Comparison of ENCODE assay signal across 8 cellular contexts in genomic region chr3:78645628-78646310, GRCh38.
DNase-seq lines count a peak whose midpoint lies in the region; ATAC-seq and TF ChIP-seq lines count a peak whose summit lies in the region.

No MANE protein-coding gene starts in this region.

- TF ChIP-seq POLR2A in adrenal gland (IDR thresholded peaks at IDR 0.05) (no peak), spleen (IDR thresholded peaks at IDR 0.05) (no peak)

- 49 to 51% (median 50%) methylated on average over 4 of the region's 4 CpGs for WGBS in adrenal gland, 4 donors
- 51 to 56% (median 54%) methylated on average over 4 of the region's 4 CpGs for WGBS in spleen, 5 donors

- DNase-seq in Ammon's horn (ENCODE audit: low spot score) = peak; percentile 84
- DNase-seq in NCI-H1694 (lab: John Stamatoyannopoulos, UW) = peak; percentile 69
- peak in 1 of 7 donors; percentile 22 for DNase-seq in adrenal gland
- peak; percentile 13 for DNase-seq in hepatic stellate cell (ENCODE audit: low spot score)
- DNase-seq in spleen = no peak
- DNase-seq in stimulated activated effector memory CD8-positive, alpha-beta T cell treated with anti-CD3 and anti-CD28 coated beads, Interleukin-12 subunit alpha, Interleukin-12 subunit beta, amount 100 ng/mL, for 72 hours (ENCODE audit: low spot score in 2 of 2) = no peak

- H3K9me3 ChIP-seq in adrenal gland (replicated peaks in 1 of 3) = no peaks in the 10 kb centered on the region
- H3K9me3 ChIP-seq in spleen = no peaks in the 10 kb centered on the region

- H3K27ac ChIP-seq in adrenal gland = no peak overlapping the region
- H3K27ac ChIP-seq in spleen = peak overlapping the region in 1 of 8 donors; percentile 17

- ATAC-seq in GM18517 (IDR thresholded peaks at IDR 0.05; ENCODE audit: unreplicated experiment) = peak; percentile 89
- peak; percentile 83 for ATAC-seq in HG02938 (IDR thresholded peaks at IDR 0.05; ENCODE audit: unreplicated experiment)
- no peak for ATAC-seq in stimulated activated effector memory CD8-positive, alpha-beta T cell treated with anti-CD3 and anti-CD28 coated beads, Interleukin-12 subunit alpha, Interleukin-12 subunit beta, amount 100 ng/mL, for 72 hours

- H3K27me3 ChIP-seq in adrenal gland (no peaks in the 10 kb centered on the region), spleen (replicated peaks in 1 of 7) (no peaks in the 10 kb centered on the region)

- no peaks in the 10 kb centered on the region for H3K4me1 Mint-ChIP-seq in stimulated activated effector memory CD8-positive, alpha-beta T cell treated with anti-CD3 and anti-CD28 coated beads, Interleukin-12 subunit alpha, Interleukin-12 subunit beta, amount 100 ng/mL, for 72 hours

- H3K4me1 ChIP-seq in adrenal gland (replicated peaks in 1 of 2) (peaks cover 0 to 6% of the 10 kb centered on the region in 2 donors), spleen (peaks cover 0 to 14% (median 9%) of the 10 kb centered on the region in 6 donors)

- no peak overlapping the region for H3K4me3 Mint-ChIP-seq in stimulated activated effector memory CD8-positive, alpha-beta T cell treated with anti-CD3 and anti-CD28 coated beads, Interleukin-12 subunit alpha, Interleukin-12 subunit beta, amount 100 ng/mL, for 72 hours

- H3K36me3 Mint-ChIP-seq in stimulated activated effector memory CD8-positive, alpha-beta T cell treated with anti-CD3 and anti-CD28 coated beads, Interleukin-12 subunit alpha, Interleukin-12 subunit beta, amount 100 ng/mL, for 72 hours = no peaks in the 10 kb centered on the region

- TF ChIP-seq CTCF in adrenal gland (IDR thresholded peaks at IDR 0.05) (peak; percentile 75 to 90 (median 82)), spleen (IDR thresholded peaks at IDR 0.05 in 8 of 11, conservative IDR thresholded peaks at IDR 0.05 in 3 of 11) (peak; percentile 34 to 78 (median 66))

- H3K27ac Mint-ChIP-seq in stimulated activated effector memory CD8-positive, alpha-beta T cell treated with anti-CD3 and anti-CD28 coated beads, Interleukin-12 subunit alpha, Interleukin-12 subunit beta, amount 100 ng/mL, for 72 hours = no peak overlapping the region

- H3K9me3 Mint-ChIP-seq in stimulated activated effector memory CD8-positive, alpha-beta T cell treated with anti-CD3 and anti-CD28 coated beads, Interleukin-12 subunit alpha, Interleukin-12 subunit beta, amount 100 ng/mL, for 72 hours = peaks cover 15% of the 10 kb centered on the region

- H3K4me3 ChIP-seq in adrenal gland (no peak overlapping the region), spleen (no peak overlapping the region)

- H3K36me3 ChIP-seq in adrenal gland (replicated peaks in 1 of 2) (no peaks in the 10 kb centered on the region), spleen (no peaks in the 10 kb centered on the region)

- intact Hi-C loops in adrenal gland (cut with DNase I) (no loop called here), spleen (cut with DNase I; ENCODE audit: low total_unique reads) (no loop called here)

Comparison
In these comparisons a context has a peak if more than half of its experiments do, and no peak if none do; other contexts are left out.
1. DNase-seq: peak in Ammon's horn (single experiment), NCI-H1694 (single experiment) and hepatic stellate cell (single experiment); none in spleen (single experiment) and stimulated activated effector memory CD8-positive, alpha-beta T cell treated with anti-CD3 and anti-CD28 coated beads, Interleukin-12 subunit alpha, Interleukin-12 subunit beta, amount 100 ng/mL, for 72 hours (0 of 2).